In genomic region chr19:18906605-18907519, GRCh38 we compare ENCODE assay signal across 1 cellular context.
TF ChIP-seq lines count a peak whose summit lies in the region.

No MANE protein-coding gene starts in this region.

TF ChIP-seq in K562, 482 proteins besides CTCF, POLR2A, EP300 and RAD21:
- no peak for TF ChIP-seq OTX1 (CRISPR knock-in tag; IDR thresholded peaks at IDR 0.05)
- TF ChIP-seq POLR2G (IDR thresholded peaks at IDR 0.05; ENCODE audit: low read depth, low read length) = peak; percentile 58
- TF ChIP-seq RBM22 (IDR thresholded peaks at IDR 0.05; ENCODE audit: low read depth, low read length, poor library complexity, severe bottlenecking) = peak; percentile 34
